ENCODE assay signal across 35 cellular contexts in the genomic region with DNA sequence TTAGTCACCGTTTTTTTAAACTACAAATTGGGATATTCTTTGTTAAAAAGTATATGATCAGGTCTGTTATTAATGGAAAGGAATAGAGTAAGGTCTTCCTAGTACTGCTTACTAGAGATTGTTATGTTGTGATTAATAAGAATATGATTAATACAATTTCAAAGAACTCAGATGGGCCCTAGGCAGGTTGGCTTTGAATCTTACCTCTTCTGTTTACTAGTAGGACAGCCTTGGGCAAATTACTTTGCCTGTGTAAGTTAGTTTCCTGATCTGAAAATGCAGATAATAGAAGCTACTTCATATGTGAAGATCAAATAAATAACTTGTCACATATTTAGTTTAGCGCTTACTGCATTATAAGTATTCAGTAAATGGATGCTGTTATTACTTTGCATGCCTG.
"Had no signal": no experiment of that assay in that cellular context is flagged by ENCODE, and none has a peak within 500 bp of the region (broad histone marks: within the 10 kb centered on the region; RNA-seq: fewer than 3 reads in every experiment).

No MANE protein-coding gene starts in this region.

- H3K4me3 Mint-ChIP-seq: activated B cell treated with CpG ODN at 0.5 μM for 24 hours; activated CD4-positive, alpha-beta memory T cell treated with anti-CD3 and anti-CD28 coated beads for 36 hours; activated CD4-positive, alpha-beta T cell treated with anti-CD3 and anti-CD28 coated beads, Interleukin-2, amount 10 ng/mL, durations not matched to agents 24 days and 14 days; activated naive CD4-positive, alpha-beta T cell treated with anti-CD3 and anti-CD28 coated beads for 36 hours; activated T-cell treated with anti-CD3 and anti-CD28 coated beads, Interleukin-2, amount 50 U/mL, for 4 hours; activated T-cell treated with anti-CD3 and anti-CD28 coated beads, Interleukin-2, amount 50 U/mL, for 72 hours; activated T-helper 1 cell treated with anti-CD3 and anti-CD28 coated beads, Interleukin-12 subunit alpha, Interleukin-12 subunit beta, Interleukin-2, Interleukin-4 antibody, amounts not matched to agents 30 ng/mL and 10 ng/mL and 1 ng/mL, durations not matched to agents 14 hours and 24 hours and 36 hours; activated T-helper 17 cell treated with anti-CD3 and anti-CD28 coated beads, Interleukin-2, amount 50 U/mL, for 72 hours; brain; central memory CD8-positive, alpha-beta T cell; T-helper 1 cell treated with Interleukin-12 subunit alpha and Interleukin-12 subunit beta and Interleukin-4 antibody, amounts not matched to agents 30 μg/mL and 1 μg/mL, for 36 hours; T-helper 2 cell treated with Interferon-gamma antibody and Interleukin-4, amounts not matched to agents 5 μg/mL and 100 μg/mL, for 36 hours had no signal

- H3K27me3 Mint-ChIP-seq: activated B cell treated with CpG ODN at 0.5 μM for 24 hours; activated CD4-positive, alpha-beta memory T cell treated with anti-CD3 and anti-CD28 coated beads for 36 hours; activated CD4-positive, alpha-beta T cell treated with anti-CD3 and anti-CD28 coated beads, Interleukin-2, amount 10 ng/mL, durations not matched to agents 24 days and 14 days; activated T-helper 17 cell treated with anti-CD3 and anti-CD28 coated beads, Interleukin-2, amount 50 U/mL, for 72 hours; brain; central memory CD8-positive, alpha-beta T cell had no signal

- DNase-seq: activated B cell treated with CpG ODN at 0.5 μM for 24 hours; activated CD4-positive, alpha-beta memory T cell treated with anti-CD3 and anti-CD28 coated beads for 36 hours; activated CD4-positive, alpha-beta T cell treated with anti-CD3 and anti-CD28 coated beads for 4 hours; activated CD4-positive, alpha-beta T cell treated with anti-CD3 and anti-CD28 coated beads, Interleukin-2, amount 50 U/mL, for 1 hour; activated CD4-positive, alpha-beta T cell treated with anti-CD3 and anti-CD28 coated beads, Interleukin-2, amount 50 U/mL, for 4 hours; activated CD4-positive, CD25-positive, alpha-beta regulatory T cell treated with anti-CD3 and anti-CD28 coated beads, Interleukin-2, amount 50 U/mL, for 72 hours; activated CD8-positive, alpha-beta memory T cell treated with anti-CD3 and anti-CD28 coated beads, Interleukin-2, amount 50 U/mL, for 4 hours; activated effector memory CD4-positive, alpha-beta T cell treated with anti-CD3 and anti-CD28 coated beads, Interleukin-2, amount 50 U/mL, for 16 hours; activated gamma-delta T cell treated with Interleukin-2 at 50 U/mL for 16 hours; activated naive CD4-positive, alpha-beta T cell; activated naive CD4-positive, alpha-beta T cell treated with anti-CD3 and anti-CD28 coated beads for 36 hours; activated naive CD4-positive, alpha-beta T cell treated with anti-CD3 and anti-CD28 coated beads, Interleukin-2, amount 50 U/mL, for 16 hours; activated T-cell treated with anti-CD3 and anti-CD28 coated beads for 4 hours; activated T-cell treated with anti-CD3 and anti-CD28 coated beads, Interleukin-2, amount 50 U/mL, for 1 hour; activated T-cell treated with anti-CD3 and anti-CD28 coated beads, Interleukin-2, amount 50 U/mL, for 4 hours; activated T-cell treated with anti-CD3 and anti-CD28 coated beads, Interleukin-2, amount 50 U/mL, for 72 hours; adrenal gland; amygdala; anterior cingulate cortex; caudate nucleus; cerebellar nuclear complex; SW 1271; T-helper 1 cell; T-helper 2 cell; T-helper 9 cell had no signal

- ATAC-seq: activated naive CD4-positive, alpha-beta T cell treated with anti-CD3 and anti-CD28 coated beads, Interleukin-2, amount 50 U/mL, for 72 hours; activated T-cell treated with anti-CD3 and anti-CD28 coated beads, Interleukin-2, amount 50 U/mL, for 4 hours; activated T-cell treated with anti-CD3 and anti-CD28 coated beads, Interleukin-2, amount 50 U/mL, for 72 hours; activated T-helper 17 cell treated with anti-CD3 and anti-CD28 coated beads, Interleukin-2, amount 50 U/mL, for 72 hours had no signal

- H3K27ac ChIP-seq: adrenal gland, ascending aorta, cardiac muscle cell had no signal

- H3K9me3 Mint-ChIP-seq: activated B cell treated with CpG ODN at 0.5 μM for 24 hours; activated CD4-positive, alpha-beta memory T cell treated with anti-CD3 and anti-CD28 coated beads for 36 hours; activated CD4-positive, alpha-beta T cell treated with anti-CD3 and anti-CD28 coated beads, Interleukin-2, amount 10 ng/mL, durations not matched to agents 24 days and 14 days; activated naive CD4-positive, alpha-beta T cell treated with anti-CD3 and anti-CD28 coated beads for 36 hours; activated naive CD4-positive, alpha-beta T cell treated with anti-CD3 and anti-CD28 coated beads, Interleukin-2, amount 50 U/mL, for 72 hours; activated T-cell treated with anti-CD3 and anti-CD28 coated beads, Interleukin-2, amount 50 U/mL, for 4 hours; activated T-cell treated with anti-CD3 and anti-CD28 coated beads, Interleukin-2, amount 50 U/mL, for 72 hours; activated T-helper 1 cell treated with anti-CD3 and anti-CD28 coated beads, Interleukin-12 subunit alpha, Interleukin-12 subunit beta, Interleukin-2, Interleukin-4 antibody, amounts not matched to agents 30 ng/mL and 10 ng/mL and 1 ng/mL, durations not matched to agents 14 hours and 24 hours and 36 hours; activated T-helper 17 cell treated with anti-CD3 and anti-CD28 coated beads, Interleukin-2, amount 50 U/mL, for 72 hours; brain; central memory CD8-positive, alpha-beta T cell; T-helper 1 cell treated with Interleukin-12 subunit alpha and Interleukin-12 subunit beta and Interleukin-4 antibody, amounts not matched to agents 30 μg/mL and 1 μg/mL, for 36 hours; T-helper 2 cell treated with Interferon-gamma antibody and Interleukin-4, amounts not matched to agents 5 μg/mL and 100 μg/mL, for 36 hours had no signal

- H3K27ac Mint-ChIP-seq: activated B cell treated with CpG ODN at 0.5 μM for 24 hours; activated CD4-positive, alpha-beta memory T cell treated with anti-CD3 and anti-CD28 coated beads for 36 hours; activated CD4-positive, alpha-beta T cell treated with anti-CD3 and anti-CD28 coated beads, Interleukin-2, amount 10 ng/mL, durations not matched to agents 24 days and 14 days; activated naive CD4-positive, alpha-beta T cell treated with anti-CD3 and anti-CD28 coated beads for 36 hours; activated naive CD4-positive, alpha-beta T cell treated with anti-CD3 and anti-CD28 coated beads, Interleukin-2, amount 50 U/mL, for 72 hours; activated T-cell treated with anti-CD3 and anti-CD28 coated beads, Interleukin-2, amount 50 U/mL, for 72 hours; activated T-helper 1 cell treated with anti-CD3 and anti-CD28 coated beads, Interleukin-12 subunit alpha, Interleukin-12 subunit beta, Interleukin-2, Interleukin-4 antibody, amounts not matched to agents 30 ng/mL and 10 ng/mL and 1 ng/mL, durations not matched to agents 14 hours and 24 hours and 36 hours; activated T-helper 17 cell treated with anti-CD3 and anti-CD28 coated beads, Interleukin-2, amount 50 U/mL, for 72 hours; T-helper 1 cell treated with Interleukin-12 subunit alpha and Interleukin-12 subunit beta and Interleukin-4 antibody, amounts not matched to agents 30 μg/mL and 1 μg/mL, for 36 hours; T-helper 2 cell treated with Interferon-gamma antibody and Interleukin-4, amounts not matched to agents 5 μg/mL and 100 μg/mL, for 36 hours had no signal
